In genomic region chr6:25034477-25034876, GRCh38 we compare ENCODE assay signal across 11 cellular contexts.
DNase-seq lines count a peak whose midpoint lies in the region; ATAC-seq, FAIRE-seq and TF ChIP-seq lines count a peak whose summit lies in the region.
"Had no signal": no experiment of that assay in that cellular context is flagged by ENCODE, and none has a peak within 500 bp of the region (broad histone marks: within the 10 kb centered on the region; RNA-seq: fewer than 3 reads in every experiment).

No MANE protein-coding gene starts in this region.

- SMC1A ChIA-PET in GM12878 (lab: Charles Lee; ENCODE audit: uncharacterized antibody, unreplicated experiment): interaction anchor here (0.9 to 14.2 kb wide), 8 partner anchors 7 to 174 kb away, joined by 3 to 304 read pairs (median 16); no protein-coding TSS in a partner anchor

- in situ Hi-C loops in GM12878 (cut with MboI): no loop called here

- H3K27me3 Mint-ChIP-seq in Calu3 (ENCODE audit: unreplicated experiment) (no peaks in the 10 kb centered on the region), nephron (ENCODE audit: low read depth) (no peaks in the 10 kb centered on the region), endothelial cell (ENCODE audit: unreplicated experiment) (peaks cover 1% of the 10 kb centered on the region)

- H3K4me1 Mint-ChIP-seq in Calu3 (ENCODE audit: low read depth, unreplicated experiment) (peaks cover 8% of the 10 kb centered on the region), nephron (peaks cover 20% of the 10 kb centered on the region), endothelial cell (ENCODE audit: unreplicated experiment) (peaks cover 12% of the 10 kb centered on the region)

- H3K36me3 Mint-ChIP-seq in Calu3 (ENCODE audit: insufficient read depth, unreplicated experiment) (no peaks in the 10 kb centered on the region), nephron (ENCODE audit: low read depth) (no peaks in the 10 kb centered on the region), endothelial cell (ENCODE audit: low read depth, unreplicated experiment) (no peaks in the 10 kb centered on the region)

- H3F3A ChIP-seq in MM.1S (ENCODE audit: insufficient read depth, low read length): peaks cover 16% of the 10 kb centered on the region

- H3K79me2 ChIP-seq in MM.1S (ENCODE audit: low read length): no peaks in the 10 kb centered on the region
- no peaks in the 10 kb centered on the region; the same call in none of the 2 replicates for H3K79me2 ChIP-seq in GM12878 (ENCODE audit: control insufficient read depth, insufficient read depth, low read length)

- H3K9ac ChIP-seq in MM.1S (ENCODE audit: low read length): peak overlapping the region; percentile 26; the same call in 1 of the 2 replicates
- H3K9ac ChIP-seq in GM12878 (ENCODE audit: control insufficient read depth, insufficient read depth, low read length): peak overlapping the region; percentile 74

- DNase-seq in Calu3 (no peak), MM.1S (peak; percentile 49), GM12878 (ENCODE audit: low read depth, low spot score) (no peak), endothelial cell (ENCODE audit: low spot score) (no peak), COLO668 (lab: John Stamatoyannopoulos, UW; ENCODE audit: unreplicated experiment) (no peak), mucosa of gallbladder (ENCODE audit: low spot score) (no peak)
- no peak for DNase-seq in activated effector memory CD4-positive, alpha-beta T cell treated with Interleukin-2 at 50 U/mL for 16 hours
- DNase-seq: heart right ventricle, NCI-H146, T1000 had no signal

- no peaks in the 10 kb centered on the region for H3K9me3 ChIP-seq in MM.1S (replicated peaks; ENCODE audit: insufficient read depth, low read length)
- no peaks in the 10 kb centered on the region; the same call in 2 of the 3 replicates for H3K9me3 ChIP-seq in GM12878 (replicated peaks; ENCODE audit: control insufficient read depth, insufficient read depth, low read length)

- no peak overlapping the region; the same call in 1 of the 2 replicates for H3K27ac ChIP-seq in MM.1S (ENCODE audit: low read length)
- H3K27ac ChIP-seq in GM12878 (ENCODE audit: control insufficient read depth, insufficient read depth): peak overlapping the region; percentile 80

- H3K4me2 ChIP-seq in MM.1S (ENCODE audit: low read depth, low read length) (peak overlapping the region; percentile 82), GM12878 (ENCODE audit: control insufficient read depth, insufficient read depth) (peak overlapping the region; percentile 87)

- TF ChIP-seq RAD21 in GM12878 (IDR thresholded peaks at IDR 0.05; ENCODE audit: insufficient read depth, low read depth, low read length): no peak

- H3K9me3 Mint-ChIP-seq in Calu3 (ENCODE audit: low read depth, unreplicated experiment): no peaks in the 10 kb centered on the region
- peaks cover 3% of the 10 kb centered on the region for H3K9me3 Mint-ChIP-seq in nephron
- no peaks in the 10 kb centered on the region for H3K9me3 Mint-ChIP-seq in endothelial cell (ENCODE audit: unreplicated experiment)

- TF ChIP-seq EP300 in GM12878 (IDR thresholded peaks at IDR 0.05; ENCODE audit: borderline replicate concordance in 1 of 2, control insufficient read depth in 1 of 2, low read depth in 2 of 2, low read length in 2 of 2): no peak

- H3K27ac Mint-ChIP-seq in Calu3 (ENCODE audit: unreplicated experiment) (no peak overlapping the region), nephron (peak overlapping the region; percentile 76 to 84 (median 83)), endothelial cell (ENCODE audit: unreplicated experiment) (no peak overlapping the region)

- no peaks in the 10 kb centered on the region for H3K9me2 ChIP-seq in MM.1S (replicated peaks; ENCODE audit: insufficient read depth, low read length)

- H3K4me3 ChIP-seq in MM.1S (ENCODE audit: low read length) (peak overlapping the region; percentile 49), GM12878 (peak overlapping the region; percentile 72)

- H4K20me1 ChIP-seq in MM.1S (ENCODE audit: insufficient read depth, low read length) (no peaks in the 10 kb centered on the region), GM12878 (ENCODE audit: control insufficient read depth, insufficient read depth) (no peaks in the 10 kb centered on the region)

- H3K4me1 ChIP-seq in MM.1S (ENCODE audit: low read length) (peaks cover 23% of the 10 kb centered on the region), GM12878 (ENCODE audit: control insufficient read depth, insufficient read depth, low read length) (peaks cover 19% of the 10 kb centered on the region)

- H3K4me3 Mint-ChIP-seq in Calu3 (ENCODE audit: low read depth, unreplicated experiment) (peak overlapping the region; percentile 1), nephron (peak overlapping the region in 2 of 3 experiments; percentile 1 to 3), endothelial cell (ENCODE audit: unreplicated experiment) (no peak overlapping the region)

- H3K27me3 ChIP-seq in MM.1S (replicated peaks; ENCODE audit: insufficient read depth, low read length) (no peaks in the 10 kb centered on the region), GM12878 (replicated peaks in 1 of 2; ENCODE audit: control insufficient read depth in 2 of 2, insufficient read depth in 2 of 2, low read length in 1 of 2) (no peaks in the 10 kb centered on the region)
- H3K27me3 ChIP-seq: heart right ventricle had no signal

- WGBS in GM12878 (ENCODE audit: insufficient coverage, insufficient replicate concordance, low lambda C conversion rate, missing lambda C conversion rate): 1% methylated on average over 3 of the region's 3 CpGs

- intact Hi-C loops in Calu3 (cut with micrococcal nuclease; ENCODE audit: unreplicated experiment): no loop called here
- intact Hi-C loops in GM12878 (cut with micrococcal nuclease; ENCODE audit: unreplicated experiment): no loop called here

- CTCF ChIA-PET in Calu3 (lab: Charles Lee) (interaction anchor here (1.0 to 1.3 kb wide), 2 partner anchors 9 to 18 kb away, joined by 3 read pairs; no protein-coding TSS in a partner anchor), GM12878 (lab: Yijun Ruan, JAX) (interaction anchor here (1.2 to 7.7 kb wide), 11 partner anchors 8 to 177 kb away, joined by 4 to 86 read pairs (median 14); no protein-coding TSS in a partner anchor)

- TF ChIP-seq POLR2A in GM12878 (IDR thresholded peaks at IDR 0.05; ENCODE audit: low read depth, low read length): no peak

- ATAC-seq in GM12878: peak; percentile 52
- ATAC-seq: heart right ventricle had no signal

- RAD21 ChIA-PET in GM12878 (lab: Charles Lee; ENCODE audit: unreplicated experiment): interaction anchor here (0.9 to 7.0 kb wide), 12 partner anchors 7 to 114 kb away, joined by 3 to 61 read pairs (median 7); partner anchors contain the start of gene RIPOR2

- H2AFZ ChIP-seq in MM.1S (ENCODE audit: low read length) (peak overlapping the region; percentile 65), GM12878 (ENCODE audit: control insufficient read depth, low read depth, low read length) (peak overlapping the region; percentile 87)

- H3K36me3 ChIP-seq in MM.1S (replicated peaks; ENCODE audit: insufficient read depth, low read length) (no peaks in the 10 kb centered on the region), GM12878 (ENCODE audit: control insufficient read depth in 2 of 2, insufficient read depth in 2 of 2, low read length in 1 of 2) (no peaks in the 10 kb centered on the region)
- H3K36me3 ChIP-seq: heart right ventricle had no signal

- TF ChIP-seq CTCF in Calu3 (IDR thresholded peaks at IDR 0.05; ENCODE audit: unreplicated experiment) (no peak), MM.1S (IDR thresholded peaks at IDR 0.05; ENCODE audit: low read length) (0 out of 2 replicates have a peak, but pooled peaks have one; percentile 3), GM12878 (IDR thresholded peaks at IDR 0.05 in 2 of 3, conservative IDR thresholded peaks at IDR 0.05 in 1 of 3; ENCODE audit: control insufficient read depth in 2 of 3, extremely low read depth in 1 of 3, insufficient read depth in 1 of 3, low read depth in 3 of 3, low read length in 3 of 3) (no peak), nephron (IDR thresholded peaks at IDR 0.05; ENCODE audit: unreplicated experiment in 3 of 3) (no peak), endothelial cell (IDR thresholded peaks at IDR 0.05; ENCODE audit: unreplicated experiment) (no peak)

- BruUV-seq in Calu3 (replicated peaks; lab: Mats Ljungman, UMichigan): no TSS peak
- no TSS peak for BruUV-seq in GM12878 (replicated peaks; lab: Mats Ljungman, UMichigan)

- FAIRE-seq in GM12878 (lab: Jason Lieb, UNC): no peak

- POLR2A ChIA-PET in GM12878 (lab: Charles Lee): interaction anchor here (0.6 to 7.7 kb wide), 9 partner anchors 7 to 256 kb away, joined by 3 to 69 read pairs (median 4); no protein-coding TSS in a partner anchor

TF ChIP-seq in GM12878, 131 proteins besides CTCF, POLR2A, EP300 and RAD21:
- 0 out of 2 replicates have a peak, but pooled peaks have one; percentile 60 for TF ChIP-seq ASH2L (IDR thresholded peaks at IDR 0.05; ENCODE audit: borderline replicate concordance, low read depth)
- TF ChIP-seq NR2F1 (conservative IDR thresholded peaks at IDR 0.05): no peak
- no peak for TF ChIP-seq LARP7 (IDR thresholded peaks at IDR 0.05)
- no peak for TF ChIP-seq CEBPZ (IDR thresholded peaks at IDR 0.05; ENCODE audit: low read depth, low read length)
TF ChIP-seq in GM12878: peak in this region for 1.

Comparison
In these comparisons a context has a peak if more than half of its experiments do, and no peak if none do; other contexts are left out.
1. H3K27ac Mint-ChIP-seq: peak in nephron (3 of 3); none in Calu3 (single experiment) and endothelial cell (single experiment).